Comparison of ENCODE assay signal across 8 cellular contexts in genomic region chr20:32902456-32903420, GRCh38. TPM values are rescaled to one million over a fixed set of nuclear protein-coding genes. Genes with fewer than 3 reads are reported as not detected.
DNase-seq lines count a peak whose midpoint lies in the region; ATAC-seq and TF ChIP-seq lines count a peak whose summit lies in the region.

No MANE protein-coding gene starts in this region.

- H3K9me3 ChIP-seq in AG04450 (ENCODE audit: control insufficient read depth, insufficient read depth, low read length) = no peaks in the 10 kb centered on the region; the same call in 1 of the 2 replicates

- H3K27me3 ChIP-seq in AG04450 (ENCODE audit: control insufficient read depth, insufficient read depth, low read length) = peaks cover 2% of the 10 kb centered on the region

- no peaks in the 10 kb centered on the region for H3K9me3 Mint-ChIP-seq in endothelial cell (ENCODE audit: unreplicated experiment)
- H3K9me3 Mint-ChIP-seq in naive thymus-derived CD8-positive, alpha-beta T cell = no peaks in the 10 kb centered on the region
- H3K9me3 Mint-ChIP-seq in stimulated activated naive B cell treated with anti-CD40 and anti-IgM and Interleukin-4, amounts not matched to agents 10 μg/mL and 1 μg/mL and 100 μg/mL, for 72 hours = no peaks in the 10 kb centered on the region

- peak; percentile 81 to 89 for ATAC-seq in naive thymus-derived CD8-positive, alpha-beta T cell
- peak; percentile 88 to 91 for ATAC-seq in stimulated activated naive B cell treated with anti-CD40 and anti-IgM and Interleukin-4, amounts not matched to agents 10 μg/mL and 1 μg/mL and 100 μg/mL, for 72 hours (replicated peaks)
- ATAC-seq in HG03196 (IDR thresholded peaks at IDR 0.05; ENCODE audit: unreplicated experiment) = no peak

- H3K27ac ChIP-seq in AG04450 (ENCODE audit: low read depth, low read length) = no peak overlapping the region

- no peak overlapping the region for H3K4me3 ChIP-seq in AG04450 (ENCODE audit: low read depth, low read length)

- H3K27ac Mint-ChIP-seq in endothelial cell (ENCODE audit: unreplicated experiment) = peak overlapping the region; percentile 32
- peak overlapping the region in 6 of 10 donors; percentile 31 to 91 (median 68) for H3K27ac Mint-ChIP-seq in naive thymus-derived CD8-positive, alpha-beta T cell
- H3K27ac Mint-ChIP-seq in stimulated activated naive B cell treated with anti-CD40 and anti-IgM and Interleukin-4, amounts not matched to agents 10 μg/mL and 1 μg/mL and 100 μg/mL, for 72 hours = peak overlapping the region; percentile 48

- POLR2A ChIA-PET in AG04450 (lab: Yijun Ruan, JAX) = no interaction called here
- POLR2A ChIA-PET in naive thymus-derived CD8-positive, alpha-beta T cell (lab: Charles Lee) = no interaction called here

- peaks cover 11% of the 10 kb centered on the region for H3K4me1 Mint-ChIP-seq in endothelial cell (ENCODE audit: unreplicated experiment)
- peaks cover 16 to 38% (median 26%) of the 10 kb centered on the region in 4 donors for H3K4me1 Mint-ChIP-seq in naive thymus-derived CD8-positive, alpha-beta T cell
- H3K4me1 Mint-ChIP-seq in stimulated activated naive B cell treated with anti-CD40 and anti-IgM and Interleukin-4, amounts not matched to agents 10 μg/mL and 1 μg/mL and 100 μg/mL, for 72 hours = peaks cover 0 to 2% of the 10 kb centered on the region in 2 donors

- H3K36me3 Mint-ChIP-seq in endothelial cell (ENCODE audit: low read depth, unreplicated experiment) = no peaks in the 10 kb centered on the region
- no peaks in the 10 kb centered on the region for H3K36me3 Mint-ChIP-seq in naive thymus-derived CD8-positive, alpha-beta T cell
- H3K36me3 Mint-ChIP-seq in stimulated activated naive B cell treated with anti-CD40 and anti-IgM and Interleukin-4, amounts not matched to agents 10 μg/mL and 1 μg/mL and 100 μg/mL, for 72 hours = no peaks in the 10 kb centered on the region

- no peak for DNase-seq in AG04450 (ENCODE audit: low read depth, low spot score)
- DNase-seq in GM19240 (ENCODE audit: insufficient read length, low spot score) = peak; percentile 57
- peak; percentile 37 for DNase-seq in NCI-H526 treated with DMSO at 0.1 percent for 48 hours (lab: John Stamatoyannopoulos, UW)
- peak; percentile 87 for DNase-seq in activated CD8-positive, alpha-beta memory T cell treated with anti-CD3 and anti-CD28 coated beads for 24 hours
- DNase-seq in endothelial cell (ENCODE audit: low spot score) = peak; percentile 58
- DNase-seq in naive thymus-derived CD8-positive, alpha-beta T cell = peak; percentile 48 to 83 (median 70)
- peak; percentile 43 for DNase-seq in stimulated activated naive B cell treated with anti-CD40 and anti-IgM and Interleukin-4, amounts not matched to agents 10 μg/mL and 1 μg/mL and 100 μg/mL, for 72 hours

- TF ChIP-seq CTCF in AG04450 (IDR thresholded peaks at IDR 0.05; ENCODE audit: low read depth, low read length) = peak; percentile 92
- peak; percentile 97 for TF ChIP-seq CTCF in endothelial cell (IDR thresholded peaks at IDR 0.05; ENCODE audit: unreplicated experiment)

- no peak overlapping the region for H3K4me3 Mint-ChIP-seq in endothelial cell (ENCODE audit: unreplicated experiment)
- H3K4me3 Mint-ChIP-seq in naive thymus-derived CD8-positive, alpha-beta T cell = no peak overlapping the region
- no peak overlapping the region for H3K4me3 Mint-ChIP-seq in stimulated activated naive B cell treated with anti-CD40 and anti-IgM and Interleukin-4, amounts not matched to agents 10 μg/mL and 1 μg/mL and 100 μg/mL, for 72 hours

- peaks cover 5% of the 10 kb centered on the region for H3K27me3 Mint-ChIP-seq in endothelial cell (ENCODE audit: unreplicated experiment)
- no peaks in the 10 kb centered on the region for H3K27me3 Mint-ChIP-seq in naive thymus-derived CD8-positive, alpha-beta T cell
- no peaks in the 10 kb centered on the region for H3K27me3 Mint-ChIP-seq in stimulated activated naive B cell treated with anti-CD40 and anti-IgM and Interleukin-4, amounts not matched to agents 10 μg/mL and 1 μg/mL and 100 μg/mL, for 72 hours

- CTCF ChIA-PET in AG04450 (lab: Charles Lee) = interaction anchor here (0.6 to 4.0 kb wide), 11 partner anchors 8 to 1498 kb away, joined by 3 to 38 read pairs (median 4); partner anchors contain the start of gene C20orf203

RNA-seq across cellular contexts. Expression of gene EFCAB8, which starts 44.0 kb away (rescaled TPM):
- not detected in 2 replicates for polyA plus RNA-seq in AG04450 (2011; rRNA removed)
- 0.04 TPM in 1 of 2 replicates, not detected in the other for polyA minus RNA-seq in AG04450 (2011; rRNA and poly(A)+ RNA removed)
- 1.1 TPM for total RNA-seq in endothelial cell (ENCODE audit: unreplicated experiment)
- 1 to 10 TPM; 2.2 to 2.9 TPM for total RNA-seq in naive thymus-derived CD8-positive, alpha-beta T cell
- not detected for polyA plus RNA-seq in naive thymus-derived CD8-positive, alpha-beta T cell
